1 cellular context compared by ENCODE assay signal in genomic region chr1:118958937-118959631, GRCh38.
TF ChIP-seq lines count a peak whose summit lies in the region.

No MANE protein-coding gene starts in this region.

TF ChIP-seq in WTC11, 78 proteins besides CTCF, POLR2A, EP300 and RAD21 (continued from another document):
- TF ChIP-seq NR3C1 (CRISPR knock-in tag; conservative IDR thresholded peaks at IDR 0.05; ENCODE audit: low read depth) (no peak), MLX (CRISPR knock-in tag; IDR thresholded peaks at IDR 0.05) (no peak)
